ENCODE assay signal across 1 cellular context in the genomic region with DNA sequence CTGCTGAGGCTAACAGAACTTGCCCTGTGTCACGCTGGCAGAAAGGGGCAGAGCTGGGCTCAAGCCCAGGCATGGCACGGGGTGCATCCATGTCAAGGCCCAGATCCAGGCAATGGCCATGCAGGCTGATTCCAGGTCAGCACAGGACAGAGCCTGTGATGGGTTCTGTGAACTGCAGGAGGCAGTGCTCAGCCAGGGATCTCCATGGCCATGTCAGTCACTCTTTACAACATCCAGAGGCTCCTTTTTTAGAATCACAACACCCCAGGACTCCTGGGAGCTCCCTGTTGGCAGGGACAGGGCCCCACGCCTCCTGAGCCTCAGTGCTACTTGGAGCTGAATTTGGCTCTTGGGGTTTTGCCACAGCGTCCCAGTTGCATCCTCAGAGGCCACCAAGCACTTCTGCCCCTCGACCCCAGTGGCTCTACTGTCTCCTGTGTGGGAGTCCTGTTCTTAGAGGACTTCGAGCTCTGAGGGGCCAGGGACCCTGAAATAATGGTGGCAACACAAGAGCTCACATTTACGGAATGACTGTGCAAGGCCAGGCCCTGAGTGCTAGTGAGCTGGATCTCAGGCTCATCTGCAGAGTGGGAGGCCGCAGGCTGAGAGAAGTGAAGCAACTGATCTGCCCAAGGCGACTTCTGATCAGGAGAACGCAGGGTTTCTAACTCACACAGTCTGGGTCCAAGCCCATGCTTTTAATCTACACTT.
TF ChIP-seq lines count a peak whose summit lies in the region.

No MANE protein-coding gene starts in this region.

TF ChIP-seq in SK-N-SH treated with all-trans-retinoic acid at 6 μM for 48 hours, 23 proteins besides CTCF, POLR2A, EP300 and RAD21 (continued from another document):
- TF ChIP-seq, protein P1, sequence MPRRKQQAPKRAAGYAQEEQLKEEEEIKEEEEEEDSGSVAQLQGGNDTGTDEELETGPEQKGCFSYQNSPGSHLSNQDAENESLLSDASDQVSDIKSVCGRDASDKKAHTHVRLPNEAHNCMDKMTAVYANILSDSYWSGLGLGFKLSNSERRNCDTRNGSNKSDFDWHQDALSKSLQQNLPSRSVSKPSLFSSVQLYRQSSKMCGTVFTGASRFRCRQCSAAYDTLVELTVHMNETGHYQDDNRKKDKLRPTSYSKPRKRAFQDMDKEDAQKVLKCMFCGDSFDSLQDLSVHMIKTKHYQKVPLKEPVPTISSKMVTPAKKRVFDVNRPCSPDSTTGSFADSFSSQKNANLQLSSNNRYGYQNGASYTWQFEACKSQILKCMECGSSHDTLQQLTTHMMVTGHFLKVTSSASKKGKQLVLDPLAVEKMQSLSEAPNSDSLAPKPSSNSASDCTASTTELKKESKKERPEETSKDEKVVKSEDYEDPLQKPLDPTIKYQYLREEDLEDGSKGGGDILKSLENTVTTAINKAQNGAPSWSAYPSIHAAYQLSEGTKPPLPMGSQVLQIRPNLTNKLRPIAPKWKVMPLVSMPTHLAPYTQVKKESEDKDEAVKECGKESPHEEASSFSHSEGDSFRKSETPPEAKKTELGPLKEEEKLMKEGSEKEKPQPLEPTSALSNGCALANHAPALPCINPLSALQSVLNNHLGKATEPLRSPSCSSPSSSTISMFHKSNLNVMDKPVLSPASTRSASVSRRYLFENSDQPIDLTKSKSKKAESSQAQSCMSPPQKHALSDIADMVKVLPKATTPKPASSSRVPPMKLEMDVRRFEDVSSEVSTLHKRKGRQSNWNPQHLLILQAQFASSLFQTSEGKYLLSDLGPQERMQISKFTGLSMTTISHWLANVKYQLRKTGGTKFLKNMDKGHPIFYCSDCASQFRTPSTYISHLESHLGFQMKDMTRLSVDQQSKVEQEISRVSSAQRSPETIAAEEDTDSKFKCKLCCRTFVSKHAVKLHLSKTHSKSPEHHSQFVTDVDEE (CRISPR knock-in tag; IDR thresholded peaks at IDR 0.05), result no peak
- no peak for TF ChIP-seq SNAI2 (CRISPR knock-in tag; IDR thresholded peaks at IDR 0.05)
- no peak for TF ChIP-seq ZNF70 (CRISPR knock-in tag; IDR thresholded peaks at IDR 0.05)
- TF ChIP-seq, protein P2, sequence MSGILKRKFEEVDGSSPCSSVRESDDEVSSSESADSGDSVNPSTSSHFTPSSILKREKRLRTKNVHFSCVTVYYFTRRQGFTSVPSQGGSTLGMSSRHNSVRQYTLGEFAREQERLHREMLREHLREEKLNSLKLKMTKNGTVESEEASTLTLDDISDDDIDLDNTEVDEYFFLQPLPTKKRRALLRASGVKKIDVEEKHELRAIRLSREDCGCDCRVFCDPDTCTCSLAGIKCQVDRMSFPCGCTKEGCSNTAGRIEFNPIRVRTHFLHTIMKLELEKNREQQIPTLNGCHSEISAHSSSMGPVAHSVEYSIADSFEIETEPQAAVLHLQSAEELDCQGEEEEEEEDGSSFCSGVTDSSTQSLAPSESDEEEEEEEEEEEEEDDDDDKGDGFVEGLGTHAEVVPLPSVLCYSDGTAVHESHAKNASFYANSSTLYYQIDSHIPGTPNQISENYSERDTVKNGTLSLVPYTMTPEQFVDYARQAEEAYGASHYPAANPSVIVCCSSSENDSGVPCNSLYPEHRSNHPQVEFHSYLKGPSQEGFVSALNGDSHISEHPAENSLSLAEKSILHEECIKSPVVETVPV (CRISPR knock-in tag; IDR thresholded peaks at IDR 0.05), result no peak
- TF ChIP-seq, protein P3, sequence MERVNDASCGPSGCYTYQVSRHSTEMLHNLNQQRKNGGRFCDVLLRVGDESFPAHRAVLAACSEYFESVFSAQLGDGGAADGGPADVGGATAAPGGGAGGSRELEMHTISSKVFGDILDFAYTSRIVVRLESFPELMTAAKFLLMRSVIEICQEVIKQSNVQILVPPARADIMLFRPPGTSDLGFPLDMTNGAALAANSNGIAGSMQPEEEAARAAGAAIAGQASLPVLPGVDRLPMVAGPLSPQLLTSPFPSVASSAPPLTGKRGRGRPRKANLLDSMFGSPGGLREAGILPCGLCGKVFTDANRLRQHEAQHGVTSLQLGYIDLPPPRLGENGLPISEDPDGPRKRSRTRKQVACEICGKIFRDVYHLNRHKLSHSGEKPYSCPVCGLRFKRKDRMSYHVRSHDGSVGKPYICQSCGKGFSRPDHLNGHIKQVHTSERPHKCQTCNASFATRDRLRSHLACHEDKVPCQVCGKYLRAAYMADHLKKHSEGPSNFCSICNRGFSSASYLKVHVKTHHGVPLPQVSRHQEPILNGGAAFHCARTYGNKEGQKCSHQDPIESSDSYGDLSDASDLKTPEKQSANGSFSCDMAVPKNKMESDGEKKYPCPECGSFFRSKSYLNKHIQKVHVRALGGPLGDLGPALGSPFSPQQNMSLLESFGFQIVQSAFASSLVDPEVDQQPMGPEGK (CRISPR knock-in tag; IDR thresholded peaks at IDR 0.05; ENCODE audit: borderline replicate concordance), result no peak
- TF ChIP-seq ARNTL (CRISPR knock-in tag; IDR thresholded peaks at IDR 0.05; ENCODE audit: borderline replicate concordance, low read depth), result no peak
- TF ChIP-seq ISL1 (CRISPR knock-in tag; IDR thresholded peaks at IDR 0.05), result no peak
